In the genomic region with DNA sequence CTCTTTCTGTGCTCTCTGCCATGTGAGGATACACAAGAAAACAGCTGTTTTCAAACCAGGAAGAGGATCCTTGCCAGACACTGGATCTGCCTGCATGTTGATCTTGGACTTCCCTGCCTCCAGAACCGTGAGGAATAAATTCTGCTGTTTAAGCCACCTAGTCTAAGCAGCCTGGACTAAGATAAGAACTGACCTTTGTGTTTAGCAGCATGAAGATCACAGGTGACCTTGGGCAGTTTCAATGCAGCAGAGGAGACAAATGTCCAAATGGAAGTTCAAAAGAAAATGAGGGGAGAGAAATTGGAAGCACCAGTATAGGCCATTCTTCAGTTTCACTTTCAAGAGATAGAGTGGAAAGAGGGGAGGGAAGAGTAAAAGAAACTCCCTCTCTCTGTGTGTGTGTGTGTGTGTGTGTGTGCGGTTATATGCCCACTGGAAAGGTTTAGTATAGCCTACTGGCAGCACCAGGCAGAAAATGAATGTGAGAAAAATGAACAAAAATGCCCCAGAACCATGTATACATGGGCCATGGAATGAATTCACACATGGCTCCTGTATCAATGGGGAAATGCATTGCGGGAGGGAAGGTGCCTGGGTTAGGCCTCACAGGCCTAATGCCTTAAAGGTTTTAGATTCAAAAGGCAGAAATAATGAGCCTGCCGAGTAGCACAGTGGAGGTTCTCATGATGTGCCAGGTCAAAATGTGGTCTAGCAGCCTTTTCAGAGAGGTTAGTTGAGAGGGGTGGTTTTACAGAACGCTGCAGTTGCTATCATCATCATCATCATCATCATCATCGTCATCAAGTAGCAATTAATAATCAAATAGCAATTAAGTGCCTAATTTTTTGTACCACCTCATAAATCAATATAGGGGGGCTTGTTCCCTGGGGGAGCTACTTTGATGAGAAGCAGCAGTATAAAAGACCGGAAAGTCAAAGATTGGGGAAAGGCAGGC, we compare ENCODE assay signal across 11 cellular contexts. TPM values are rescaled to one million over a fixed set of nuclear protein-coding genes. Genes with fewer than 3 reads are reported as not detected.
DNase-seq lines count a peak whose midpoint lies in the region; ATAC-seq, FAIRE-seq and TF ChIP-seq lines count a peak whose summit lies in the region.
"Had no signal": no experiment of that assay in that cellular context is flagged by ENCODE, and none has a peak within 500 bp of the region (broad histone marks: within the 10 kb centered on the region; RNA-seq: fewer than 3 reads in every experiment).

No MANE protein-coding gene starts in this region.

- peak overlapping the region in 1 of 2 donors; percentile 7 for H3K9ac ChIP-seq in kidney (ENCODE audit: low read length in 2 of 2)

- no peak for TF ChIP-seq CTCF in VCaP (conservative IDR thresholded peaks at IDR 0.05)
- no peak for TF ChIP-seq CTCF in kidney (IDR thresholded peaks at IDR 0.05; ENCODE audit: borderline replicate concordance, extremely low read depth, insufficient read depth)
- TF ChIP-seq CTCF in transverse colon (IDR thresholded peaks at IDR 0.05): no peak

- no peak for TF ChIP-seq POLR2A in transverse colon (IDR thresholded peaks at IDR 0.05)

- no peak overlapping the region for H3K4me3 Mint-ChIP-seq in activated T-cell treated with anti-CD3 and anti-CD28 coated beads, Interleukin-2, amount 50 U/mL, for 4 hours
- H3K4me3 Mint-ChIP-seq in activated T-cell treated with anti-CD3 and anti-CD28 coated beads, Interleukin-2, amount 50 U/mL, for 72 hours: no peak overlapping the region
- H3K4me3 Mint-ChIP-seq: T-helper 2 cell treated with Interferon-gamma antibody and Interleukin-4, amounts not matched to agents 5 μg/mL and 100 μg/mL, for 36 hours had no signal

- 64 to 77% methylated on average over 5 to 7 of the region's 7 CpGs for WGBS in transverse colon (ENCODE audit: low coverage in 1 of 2), 2 donors

- H3K27ac ChIP-seq in VCaP: peak overlapping the region; percentile 98
- no peak overlapping the region for H3K27ac ChIP-seq in kidney (ENCODE audit: low read depth in 2 of 2, low read length in 2 of 2)
- H3K27ac ChIP-seq in transverse colon: peak overlapping the region; percentile 84 to 91 (median 87)

- TF ChIP-seq EP300 in transverse colon (IDR thresholded peaks at IDR 0.05; ENCODE audit: low read depth): no peak

- ATAC-seq in activated T-cell treated with anti-CD3 and anti-CD28 coated beads, Interleukin-2, amount 50 U/mL, for 4 hours: no peak
- no peak for ATAC-seq in activated T-cell treated with anti-CD3 and anti-CD28 coated beads, Interleukin-2, amount 50 U/mL, for 72 hours (replicated peaks in 1 of 2)
- ATAC-seq in HG03039 (IDR thresholded peaks at IDR 0.05; ENCODE audit: unreplicated experiment): no peak

- intact Hi-C loops in kidney (cut with DNase I): no loop called here
- intact Hi-C loops in transverse colon (cut with DNase I; ENCODE audit: low total_unique reads): no loop called here

- in situ Hi-C loops in transverse colon (cut with MboI; ENCODE audit: low pct_ligation_motif_present in 1 of 4, low pct_unique_long_range_greater_than_20kb in 1 of 4, low sequenced_read_pairs in 3 of 4): no loop called here

- H3K36me3 Mint-ChIP-seq in activated T-cell treated with anti-CD3 and anti-CD28 coated beads, Interleukin-2, amount 50 U/mL, for 4 hours (ENCODE audit: insufficient read depth): no peaks in the 10 kb centered on the region
- peaks cover 1 to 3% of the 10 kb centered on the region in 2 donors for H3K36me3 Mint-ChIP-seq in activated T-cell treated with anti-CD3 and anti-CD28 coated beads, Interleukin-2, amount 50 U/mL, for 72 hours (ENCODE audit: insufficient read depth in 2 of 2)
- H3K36me3 Mint-ChIP-seq: CD4-positive, CD25-positive, alpha-beta regulatory T cell had no signal

- peaks cover 3% of the 10 kb centered on the region in 2 donors for H3K4me1 ChIP-seq in kidney (ENCODE audit: control insufficient read depth in 1 of 2, insufficient read depth in 1 of 2, low read depth in 1 of 2, low read length in 2 of 2)
- peaks cover 0 to 26% (median 7%) of the 10 kb centered on the region in 4 donors for H3K4me1 ChIP-seq in transverse colon

- H3K36me3 ChIP-seq in kidney (ENCODE audit: control insufficient read depth in 1 of 2, insufficient read depth in 2 of 2, low read length in 2 of 2) (no peaks in the 10 kb centered on the region), transverse colon (no peaks in the 10 kb centered on the region)

- H3K9me3 ChIP-seq in kidney (ENCODE audit: control insufficient read depth in 1 of 2, low read length in 2 of 2) (no peaks in the 10 kb centered on the region), transverse colon (peaks cover 0 to 5% of the 10 kb centered on the region in 2 donors)
- H3K9me3 ChIP-seq: body of pancreas had no signal

- H3K27me3 ChIP-seq in transverse colon: no peaks in the 10 kb centered on the region
- H3K27me3 ChIP-seq: body of pancreas had no signal

- peaks cover 41% of the 10 kb centered on the region for H3K4me1 Mint-ChIP-seq in activated T-cell treated with anti-CD3 and anti-CD28 coated beads, Interleukin-2, amount 50 U/mL, for 4 hours (ENCODE audit: low read depth)
- peaks cover 39% of the 10 kb centered on the region for H3K4me1 Mint-ChIP-seq in activated T-cell treated with anti-CD3 and anti-CD28 coated beads, Interleukin-2, amount 50 U/mL, for 72 hours (ENCODE audit: low read depth)

- no peak overlapping the region for H3K27ac Mint-ChIP-seq in activated T-cell treated with anti-CD3 and anti-CD28 coated beads, Interleukin-2, amount 50 U/mL, for 72 hours
- H3K27ac Mint-ChIP-seq: CD4-positive, CD25-positive, alpha-beta regulatory T cell had no signal

- peak overlapping the region; percentile 70 to 91 for H3K4me3 ChIP-seq in kidney (ENCODE audit: low read length in 2 of 2)
- H3K4me3 ChIP-seq in transverse colon: peak overlapping the region in 3 of 4 donors; percentile 66 to 91 (median 87)

- FAIRE-seq in kidney (lab: Jason Lieb, UNC): no peak

- peak; percentile 22 for DNase-seq in activated T-cell treated with anti-CD3 and anti-CD28 coated beads, Interleukin-2, amount 50 U/mL, for 4 hours
- DNase-seq in activated T-cell treated with anti-CD3 and anti-CD28 coated beads, Interleukin-2, amount 50 U/mL, for 72 hours: no peak
- no peak for DNase-seq in kidney
- DNase-seq in transverse colon: no peak
- DNase-seq in LoVo (ENCODE audit: low spot score): no peak
- no peak for DNase-seq in NCI-H2196 (lab: John Stamatoyannopoulos, UW; ENCODE audit: unreplicated experiment)

- no peaks in the 10 kb centered on the region for H3K27me3 Mint-ChIP-seq in activated T-cell treated with anti-CD3 and anti-CD28 coated beads, Interleukin-2, amount 50 U/mL, for 4 hours (ENCODE audit: low read depth)
- H3K27me3 Mint-ChIP-seq in activated T-cell treated with anti-CD3 and anti-CD28 coated beads, Interleukin-2, amount 50 U/mL, for 72 hours (ENCODE audit: low read depth): no peaks in the 10 kb centered on the region

- H3K9me3 Mint-ChIP-seq in activated T-cell treated with anti-CD3 and anti-CD28 coated beads, Interleukin-2, amount 50 U/mL, for 4 hours: no peaks in the 10 kb centered on the region
- H3K9me3 Mint-ChIP-seq in activated T-cell treated with anti-CD3 and anti-CD28 coated beads, Interleukin-2, amount 50 U/mL, for 72 hours: no peaks in the 10 kb centered on the region
- H3K9me3 Mint-ChIP-seq: CD4-positive, CD25-positive, alpha-beta regulatory T cell; T-helper 2 cell treated with Interferon-gamma antibody and Interleukin-4, amounts not matched to agents 5 μg/mL and 100 μg/mL, for 36 hours had no signal

RNA-seq across cellular contexts. Expression of a gene that starts 1.1 kb away (rescaled TPM):
- 10 to 100 TPM; 14.1 to 17.2 (median 16.7) TPM for total RNA-seq in activated T-cell treated with anti-CD3 and anti-CD28 coated beads, Interleukin-2, amount 50 U/mL, for 4 hours
- 10 to 100 TPM; 11.2 to 18.5 TPM for total RNA-seq in activated T-cell treated with anti-CD3 and anti-CD28 coated beads, Interleukin-2, amount 50 U/mL, for 72 hours
- total RNA-seq in kidney (18.8 TPM), transverse colon (10 to 100 TPM; 42.3 to 62.1 (median 50.6) TPM)
- 9.4 TPM for polyA plus RNA-seq in kidney (ENCODE audit: insufficient read depth, low read depth, low replicate concordance)

Comparison
In these comparisons a context has a peak if more than half of its experiments do, and no peak if none do; other contexts are left out.
1. H3K27ac ChIP-seq: peak in VCaP (single experiment) and transverse colon (4 of 4); none in kidney (0 of 2).